Comparison of ENCODE assay signal across 23 cellular contexts in genomic region chr2:195471163-195471562, GRCh38.
DNase-seq lines count a peak whose midpoint lies in the region; ATAC-seq, FAIRE-seq and TF ChIP-seq lines count a peak whose summit lies in the region.
"Had no signal": no experiment of that assay in that cellular context is flagged by ENCODE, and none has a peak within 500 bp of the region (broad histone marks: within the 10 kb centered on the region; RNA-seq: fewer than 3 reads in every experiment).

No MANE protein-coding gene starts in this region.

- H3K4me3 ChIP-seq in MM.1S (ENCODE audit: low read length) = no peak overlapping the region; the same call in 1 of the 2 replicates
- H3K4me3 ChIP-seq: ascending aorta, MG63, suprapubic skin, vagina had no signal

- DNase-seq in GM12892 (ENCODE audit: insufficient read length) (no peak), MM.1S (no peak), AG08395 (ENCODE audit: low spot score) (no peak), amniotic stem cell (lab: John Stamatoyannopoulos, UW) (no peak), T-helper 9 cell (no peak)
- DNase-seq: activated CD4-positive, alpha-beta T cell treated with anti-CD3 and anti-CD28 coated beads, Interleukin-2, amount 50 U/mL, for 1 hour; caudate nucleus; CD8-positive, alpha-beta memory T cell; dermis blood vessel endothelial cell; DMS53; mammary epithelial cell; MG63; NCI-H146; NCI-H510A treated with DMSO at 0.1 percent for 48 hours; T-helper 2 cell had no signal

- H3K27ac ChIP-seq in MM.1S (ENCODE audit: low read length) = peak overlapping the region; percentile 64
- H3K27ac ChIP-seq: ascending aorta, suprapubic skin, vagina had no signal

- peak; percentile 24 for FAIRE-seq in GM12892 (lab: Jason Lieb, UNC)
- FAIRE-seq: endothelial cell of umbilical vein, H1 had no signal

- H3K4me1 ChIP-seq in MM.1S (ENCODE audit: low read length) = peaks cover 53% of the 10 kb centered on the region
- H3K4me1 ChIP-seq: ascending aorta, suprapubic skin, vagina had no signal

- peak; percentile 23 for ATAC-seq in GM21515 (IDR thresholded peaks at IDR 0.05; ENCODE audit: unreplicated experiment)
- ATAC-seq in HG02885 (IDR thresholded peaks at IDR 0.05; ENCODE audit: poor library complexity, unreplicated experiment) = peak; percentile 29
- ATAC-seq in HG03460 (IDR thresholded peaks at IDR 0.05; ENCODE audit: unreplicated experiment) = no peak

- peak overlapping the region; percentile 5; the same call in 1 of the 2 replicates for H3K9ac ChIP-seq in MM.1S (ENCODE audit: low read length)

- peak overlapping the region; percentile 33; the same call in 1 of the 2 replicates for H2AFZ ChIP-seq in MM.1S (ENCODE audit: low read length)

- no peaks in the 10 kb centered on the region for H3K9me3 ChIP-seq in MM.1S (replicated peaks; ENCODE audit: insufficient read depth, low read length)
- H3K9me3 ChIP-seq: ascending aorta, vagina had no signal

- H3F3A ChIP-seq in MM.1S (ENCODE audit: insufficient read depth, low read length) = peaks cover 29% of the 10 kb centered on the region

- H3K79me2 ChIP-seq in MM.1S (ENCODE audit: low read length) = no peaks in the 10 kb centered on the region

- H3K27me3 ChIP-seq in MM.1S (replicated peaks; ENCODE audit: insufficient read depth, low read length) = no peaks in the 10 kb centered on the region
- H3K27me3 ChIP-seq: ascending aorta, MG63, suprapubic skin, vagina had no signal

- H3K4me2 ChIP-seq in MM.1S (ENCODE audit: low read depth, low read length) = peak overlapping the region; percentile 35

- TF ChIP-seq POLR2A in GM12892 (IDR thresholded peaks at IDR 0.05; ENCODE audit: low read depth, low read length) = no peak

- no peak for TF ChIP-seq CTCF in MM.1S (IDR thresholded peaks at IDR 0.05; ENCODE audit: low read length)

- no peaks in the 10 kb centered on the region for H3K36me3 ChIP-seq in MM.1S (replicated peaks; ENCODE audit: insufficient read depth, low read length)
- H3K36me3 ChIP-seq: ascending aorta, MG63, suprapubic skin, vagina had no signal

- H3K9me2 ChIP-seq in MM.1S (replicated peaks; ENCODE audit: insufficient read depth, low read length) = no peaks in the 10 kb centered on the region

- H4K20me1 ChIP-seq in MM.1S (ENCODE audit: insufficient read depth, low read length) = no peaks in the 10 kb centered on the region
